ENCODE assay signal across 20 cellular contexts in genomic region chr22:23534201-23534850, GRCh38. TPM values are rescaled to one million over a fixed set of nuclear protein-coding genes. Genes with fewer than 3 reads are reported as not detected.
DNase-seq lines count a peak whose midpoint lies in the region; ATAC-seq, FAIRE-seq and TF ChIP-seq lines count a peak whose summit lies in the region.
"Had no signal": no experiment of that assay in that cellular context is flagged by ENCODE, and none has a peak within 500 bp of the region (broad histone marks: within the 10 kb centered on the region; RNA-seq: fewer than 3 reads in every experiment).

No MANE protein-coding gene starts in this region.

- no peak overlapping the region for H3K27ac Mint-ChIP-seq in activated B cell treated with CpG ODN at 0.5 μM for 24 hours
- H3K27ac Mint-ChIP-seq: activated CD8-positive, alpha-beta T cell treated with anti-CD3 and anti-CD28 coated beads for 36 hours; activated T-helper 2 cell treated with anti-CD3 and anti-CD28 coated beads, Interferon-gamma antibody, Interleukin-2, Interleukin-4, amounts not matched to agents 10 μg/mL and 5 μg/mL and 100 μg/mL, durations not matched to agents 14 hours and 24 hours and 36 hours had no signal

- H3K27me3 ChIP-seq in H7 (ENCODE audit: control insufficient read depth, insufficient read depth, low read length) (peaks cover 16% of the 10 kb centered on the region; the same call in 1 of the 2 replicates), HepG2 (ENCODE audit: control insufficient read depth in 1 of 2, insufficient read depth in 2 of 2, low read length in 2 of 2) (no peaks in the 10 kb centered on the region), sigmoid colon (no peaks in the 10 kb centered on the region)
- H3K27me3 ChIP-seq: tibial nerve had no signal

- BruUV-seq in HepG2 (replicated peaks; lab: Mats Ljungman, UMichigan): no TSS peak

- H3K4me3 ChIP-seq in H7 (ENCODE audit: insufficient read depth, low read depth, low read length) (no peak overlapping the region), HepG2 (replicated peaks in 1 of 3; ENCODE audit: insufficient read depth in 1 of 3, low read depth in 2 of 3, low read length in 3 of 3) (no peak overlapping the region), sigmoid colon (no peak overlapping the region)
- H3K4me3 ChIP-seq: skin epidermis, tibial nerve had no signal

- no peak overlapping the region for H2AFZ ChIP-seq in HepG2 (ENCODE audit: low read length)

- TF ChIP-seq POLR2A in HepG2 (IDR thresholded peaks at IDR 0.05; ENCODE audit: insufficient read depth in 1 of 2, low read depth in 2 of 2, low read length in 2 of 2) (no peak), sigmoid colon (IDR thresholded peaks at IDR 0.05) (no peak)

- TF ChIP-seq EP300 in HepG2 (IDR thresholded peaks at IDR 0.05; ENCODE audit: low read depth in 2 of 2, low read length in 2 of 2) (no peak), HepG2 (CRISPR knock-in tag; IDR thresholded peaks at IDR 0.05; ENCODE audit: borderline replicate concordance) (no peak), sigmoid colon (IDR thresholded peaks at IDR 0.05) (no peak)

- peaks cover 20% of the 10 kb centered on the region for H3K4me1 Mint-ChIP-seq in activated B cell treated with CpG ODN at 0.5 μM for 24 hours

- no peaks in the 10 kb centered on the region for H3K36me3 Mint-ChIP-seq in activated B cell treated with CpG ODN at 0.5 μM for 24 hours (ENCODE audit: low read depth)
- H3K36me3 Mint-ChIP-seq: CD14-positive monocyte had no signal

- no peaks in the 10 kb centered on the region for H4K20me1 ChIP-seq in HepG2 (ENCODE audit: insufficient read depth, low read length)

- CTCF ChIA-PET in activated B cell treated with CpG ODN at 0.5 μM for 24 hours (lab: Charles Lee) (no interaction called here), HepG2 (lab: Yijun Ruan, JAX; ENCODE audit: low intra/inter-chr PET ratio, low total read pairs) (no interaction called here)

- no peak overlapping the region for H3K4me3 Mint-ChIP-seq in activated B cell treated with CpG ODN at 0.5 μM for 24 hours
- H3K4me3 Mint-ChIP-seq: activated CD8-positive, alpha-beta T cell treated with anti-CD3 and anti-CD28 coated beads for 36 hours; CD14-positive monocyte had no signal

- TF ChIP-seq CTCF in activated B cell treated with CpG ODN at 0.5 μM for 24 hours (IDR thresholded peaks at IDR 0.05) (no peak), HepG2 (CRISPR knock-in tag; IDR thresholded peaks at IDR 0.05) (no peak), sigmoid colon (IDR thresholded peaks at IDR 0.05) (no peak)

- TF ChIP-seq RAD21 in HepG2 (CRISPR knock-in tag; IDR thresholded peaks at IDR 0.05): no peak

- intact Hi-C loops in activated B cell treated with CpG ODN at 0.5 μM for 24 hours (cut with micrococcal nuclease): no loop called here
- intact Hi-C loops in HepG2 (cut with micrococcal nuclease; ENCODE audit: unreplicated experiment): no loop called here
- intact Hi-C loops in sigmoid colon (cut with DNase I): loop anchor here (10.0 kb wide), 1 partner anchor 100 kb away; no protein-coding TSS in a partner anchor

- no peaks in the 10 kb centered on the region for H3K79me2 ChIP-seq in HepG2 (ENCODE audit: insufficient read depth, low read length)

- H3K9ac ChIP-seq in HepG2 (ENCODE audit: insufficient read depth, low read depth, low read length): no peak overlapping the region; the same call in 1 of the 2 replicates

- ATAC-seq in activated B cell treated with CpG ODN at 0.5 μM for 24 hours (ENCODE audit: low read depth): no peak
- ATAC-seq in HepG2: no peak
- no peak for ATAC-seq in HG03097 (IDR thresholded peaks at IDR 0.05; ENCODE audit: low FRiP score, unreplicated experiment)

- 95% methylated on average over 8 of the region's 10 CpGs for WGBS in HepG2 (ENCODE audit: low lambda C conversion rate)
- 84 to 89% methylated on average over 10 of the region's 10 CpGs for WGBS in sigmoid colon, 2 donors

- in situ Hi-C loops in HepG2 (cut with HindIII; ENCODE audit: extremely low pct_ligation_motif_present, low pct_unique_long_range_greater_than_20kb): no loop called here

- no peak overlapping the region for H3K4me2 ChIP-seq in HepG2 (ENCODE audit: low read depth, low read length)

- no peaks in the 10 kb centered on the region for H3K9me3 Mint-ChIP-seq in activated B cell treated with CpG ODN at 0.5 μM for 24 hours
- H3K9me3 Mint-ChIP-seq: activated CD8-positive, alpha-beta T cell treated with anti-CD3 and anti-CD28 coated beads for 36 hours; activated T-helper 2 cell treated with anti-CD3 and anti-CD28 coated beads, Interferon-gamma antibody, Interleukin-2, Interleukin-4, amounts not matched to agents 10 μg/mL and 5 μg/mL and 100 μg/mL, durations not matched to agents 14 hours and 24 hours and 36 hours; CD14-positive monocyte had no signal

- H3K27ac ChIP-seq in HepG2 (ENCODE audit: extremely low read length, insufficient read depth, low read length) (peak overlapping the region; percentile 62), sigmoid colon (no peak overlapping the region)
- H3K27ac ChIP-seq: skin epidermis had no signal

- POLR2A ChIA-PET in activated B cell treated with CpG ODN at 0.5 μM for 24 hours (lab: Charles Lee) (no interaction called here), HepG2 (lab: Yijun Ruan, JAX) (interaction anchor here (2.8 kb wide), 1 partner anchor 12 kb away, joined by 16 read pairs; no protein-coding TSS in a partner anchor)

- DNase-seq in H7 (peak; percentile 55), activated B cell treated with CpG ODN at 0.5 μM for 24 hours (peak; percentile 11), HepG2 (ENCODE audit: low spot score) (no peak), sigmoid colon (peak; percentile 46), NCI-H1048 (lab: John Stamatoyannopoulos, UW) (no peak)
- DNase-seq in activated naive CD4-positive, alpha-beta T cell (lab: John Stamatoyannopoulos, UW): no peak
- no peak for DNase-seq in activated CD4-positive, alpha-beta T cell treated with anti-CD3 and anti-CD28 coated beads for 1 hour
- DNase-seq: activated CD8-positive, alpha-beta T cell treated with anti-CD3 and anti-CD28 coated beads for 36 hours; amygdala; DMS79; foreskin melanocyte; NCI-H1092; NCI-H526 treated with DMSO at 0.1 percent for 48 hours had no signal

- FAIRE-seq in HepG2 (lab: Jason Lieb, UNC): no peak

- H3K27me3 Mint-ChIP-seq in activated B cell treated with CpG ODN at 0.5 μM for 24 hours: peaks cover 4% of the 10 kb centered on the region

- H3K4me1 ChIP-seq in HepG2 (ENCODE audit: insufficient read depth, low read length) (peaks cover 91% of the 10 kb centered on the region), sigmoid colon (peaks cover 0 to 7% (median 0%) of the 10 kb centered on the region in 4 donors)

- H3K9me3 ChIP-seq in HepG2 (ENCODE audit: low read length): no peaks in the 10 kb centered on the region
- H3K9me3 ChIP-seq in sigmoid colon: no peaks in the 10 kb centered on the region
- H3K9me3 ChIP-seq: tibial nerve had no signal

- no peaks in the 10 kb centered on the region for H3K36me3 ChIP-seq in H7 (replicated peaks; ENCODE audit: control insufficient read depth, insufficient read depth, low read length)
- H3K36me3 ChIP-seq in HepG2 (replicated peaks in 1 of 2; ENCODE audit: control insufficient read depth in 1 of 2, insufficient read depth in 2 of 2, low read length in 2 of 2): no peaks in the 10 kb centered on the region
- no peaks in the 10 kb centered on the region for H3K36me3 ChIP-seq in sigmoid colon
- H3K36me3 ChIP-seq: tibial nerve had no signal

TF ChIP-seq in HepG2, 621 proteins besides CTCF, POLR2A, EP300 and RAD21:
- TF ChIP-seq ZNF543 (CRISPR knock-in tag; IDR thresholded peaks at IDR 0.05): no peak
- no peak for TF ChIP-seq ZSCAN25 (CRISPR knock-in tag; IDR thresholded peaks at IDR 0.05)
- no peak for TF ChIP-seq FOXO4 (CRISPR knock-in tag; conservative IDR thresholded peaks at IDR 0.05)
- TF ChIP-seq PPARG (CRISPR knock-in tag; conservative IDR thresholded peaks at IDR 0.05): no peak
- 0 out of 2 replicates have a peak, but pooled peaks have one; percentile 7 for TF ChIP-seq NFKB2 (CRISPR knock-in tag; IDR thresholded peaks at IDR 0.05; ENCODE audit: borderline replicate concordance)

RNA-seq across cellular contexts. Expression of gene IGLL1, which starts 45.8 kb away (rescaled TPM):
- not detected in 2 replicates for total RNA-seq in H7 (2014; rRNA removed; shearing (Covaris generic))
- not detected in 2 replicates for total RNA-seq in activated B cell treated with CpG ODN at 0.5 μM for 24 hours
- total RNA-seq in HepG2 (2016; rRNA removed; fragmentation: Illumina TruSeq; extraction: Trizol): not detected in 2 replicates
- total RNA-seq in HepG2 (2016; cell fraction: cytosol; rRNA removed; fragmentation: Illumina TruSeq; extraction: Trizol; ENCODE audit: low read depth): not detected in 2 replicates
- not detected in 2 replicates for total RNA-seq in HepG2 (2016; cell fraction: insoluble cytoplasmic fraction; rRNA removed; fragmentation: Illumina TruSeq; extraction: Trizol)
- not detected in 2 replicates for total RNA-seq in HepG2 (2016; cell fraction: membrane; rRNA removed; fragmentation: Illumina TruSeq; extraction: Trizol)
- not detected in 2 replicates for total RNA-seq in HepG2 (2016; cell fraction: nucleus; rRNA removed; fragmentation: Illumina TruSeq; extraction: Trizol)
- not detected in 2 replicates for polyA plus RNA-seq in HepG2 (2011; rRNA removed)
- not detected in 2 replicates for polyA plus RNA-seq in HepG2 (2011; cell fraction: cytosol; rRNA removed)
- not detected in 2 replicates for polyA plus RNA-seq in HepG2 (2011; cell fraction: nucleus; rRNA removed)
- polyA plus RNA-seq in HepG2 (2012): not detected in 2 replicates
- not detected in 2 replicates for polyA plus RNA-seq in HepG2 (2016; cell fraction: cytosol; fragmentation: Illumina TruSeq; extraction: Trizol; ENCODE audit: low read depth)
- not detected in 2 replicates for polyA plus RNA-seq in HepG2 (2016; cell fraction: insoluble cytoplasmic fraction; fragmentation: Illumina TruSeq; extraction: Trizol; ENCODE audit: low read depth)
- not detected in 2 replicates for polyA plus RNA-seq in HepG2 (2016; cell fraction: membrane; fragmentation: Illumina TruSeq; extraction: Trizol; ENCODE audit: low read depth)
- polyA plus RNA-seq in HepG2 (2016; cell fraction: nucleus; fragmentation: Illumina TruSeq; extraction: Trizol; ENCODE audit: insufficient read depth, low read depth): not detected in 2 replicates
- not detected in 2 replicates for polyA minus RNA-seq in HepG2 (2011; rRNA and poly(A)+ RNA removed; ENCODE audit: low replicate concordance)
- polyA minus RNA-seq in HepG2 (2011; cell fraction: cytosol; rRNA and poly(A)+ RNA removed): not detected in 2 replicates
- not detected in 2 replicates for polyA minus RNA-seq in HepG2 (2011; cell fraction: nucleus; rRNA and poly(A)+ RNA removed)
- not detected for total RNA-seq in sigmoid colon
- not detected for polyA plus RNA-seq in sigmoid colon
- total RNA-seq: activated CD8-positive, alpha-beta T cell treated with anti-CD3 and anti-CD28 coated beads for 36 hours; chondrocyte; omental fat pad; tibial nerve had no signal
- polyA plus RNA-seq: CD14-positive monocyte had no signal

Comparison
In these comparisons a context has a peak if more than half of its experiments do, and no peak if none do; other contexts are left out.
1. DNase-seq: peak in H7 (single experiment), activated B cell treated with CpG ODN at 0.5 μM for 24 hours (single experiment) and sigmoid colon (single experiment); none in HepG2 (single experiment), NCI-H1048 (single experiment), activated naive CD4-positive, alpha-beta T cell (0 of 4) and activated CD4-positive, alpha-beta T cell treated with anti-CD3 and anti-CD28 coated beads for 1 hour (single experiment).